Comparison of ENCODE assay signal across 22 cellular contexts in genomic region chr16:83886199-83886971, GRCh38.
"Had no signal": no experiment of that assay in that cellular context is flagged by ENCODE, and none has a peak within 500 bp of the region (broad histone marks: within the 10 kb centered on the region; RNA-seq: fewer than 3 reads in every experiment).

No MANE protein-coding gene starts in this region.

- H3K36me3 ChIP-seq: breast epithelium had no signal

- H3K4me1 Mint-ChIP-seq: activated CD4-positive, alpha-beta T cell treated with anti-CD3 and anti-CD28 coated beads for 36 hours had no signal

- H3K4me1 ChIP-seq: breast epithelium had no signal

- H3K27me3 ChIP-seq: breast epithelium had no signal

- DNase-seq: activated CD4-positive, alpha-beta T cell treated with anti-CD3 and anti-CD28 coated beads for 36 hours; activated CD4-positive, alpha-beta T cell treated with anti-CD3 and anti-CD28 coated beads, Interleukin-2, amount 50 U/mL, for 1 hour; activated CD8-positive, alpha-beta memory T cell treated with anti-CD3 and anti-CD28 coated beads, Interleukin-2, amount 50 U/mL, for 48 hours; activated CD8-positive, alpha-beta T cell treated with anti-CD3 and anti-CD28 coated beads for 36 hours; activated naive CD4-positive, alpha-beta T cell treated with anti-CD3 and anti-CD28 coated beads, Interleukin-2, amount 50 U/mL, for 16 hours; activated T-cell treated with anti-CD3 and anti-CD28 coated beads, Interleukin-2, amount 50 U/mL, for 1 hour; aorta; central memory CD4-positive, alpha-beta T cell; MM.1S; NCI-H1105; NCI-H1436; NCI-H1694 treated with DMSO at 0.1 percent for 48 hours; NCI-H2029 treated with DMSO at 0.1 percent for 48 hours; NCI-H510A treated with DMSO at 0.1 percent for 48 hours; NK-92 treated with Interleukin-12 subunit alpha and Interleukin-12 subunit beta, amount 100 ng/mL, for 24 hours; T-helper 1 cell had no signal

- H3K9ac ChIP-seq: KMS-11 had no signal

- ATAC-seq: activated CD4-positive, alpha-beta T cell treated with anti-CD3 and anti-CD28 coated beads for 36 hours; activated CD8-positive, alpha-beta T cell treated with anti-CD3 and anti-CD28 coated beads for 36 hours; Panc1; Right ventricle myocardium inferior had no signal

- H3K4me3 Mint-ChIP-seq: activated CD4-positive, alpha-beta T cell treated with anti-CD3 and anti-CD28 coated beads for 36 hours; activated CD8-positive, alpha-beta T cell treated with anti-CD3 and anti-CD28 coated beads for 36 hours had no signal

- H3K4me2 ChIP-seq: KMS-11 had no signal

- H3K4me3 ChIP-seq: breast epithelium, SK-N-MC had no signal

- H3K9me3 Mint-ChIP-seq: activated CD8-positive, alpha-beta T cell treated with anti-CD3 and anti-CD28 coated beads for 36 hours had no signal

- H3K9me3 ChIP-seq: breast epithelium had no signal

- H3K27ac ChIP-seq: breast epithelium, KMS-11, SK-N-MC, VCaP had no signal

- H3K27ac Mint-ChIP-seq: activated CD4-positive, alpha-beta T cell treated with anti-CD3 and anti-CD28 coated beads for 36 hours; activated CD8-positive, alpha-beta T cell treated with anti-CD3 and anti-CD28 coated beads for 36 hours had no signal
